8 cellular contexts compared by ENCODE assay signal in the genomic region with DNA sequence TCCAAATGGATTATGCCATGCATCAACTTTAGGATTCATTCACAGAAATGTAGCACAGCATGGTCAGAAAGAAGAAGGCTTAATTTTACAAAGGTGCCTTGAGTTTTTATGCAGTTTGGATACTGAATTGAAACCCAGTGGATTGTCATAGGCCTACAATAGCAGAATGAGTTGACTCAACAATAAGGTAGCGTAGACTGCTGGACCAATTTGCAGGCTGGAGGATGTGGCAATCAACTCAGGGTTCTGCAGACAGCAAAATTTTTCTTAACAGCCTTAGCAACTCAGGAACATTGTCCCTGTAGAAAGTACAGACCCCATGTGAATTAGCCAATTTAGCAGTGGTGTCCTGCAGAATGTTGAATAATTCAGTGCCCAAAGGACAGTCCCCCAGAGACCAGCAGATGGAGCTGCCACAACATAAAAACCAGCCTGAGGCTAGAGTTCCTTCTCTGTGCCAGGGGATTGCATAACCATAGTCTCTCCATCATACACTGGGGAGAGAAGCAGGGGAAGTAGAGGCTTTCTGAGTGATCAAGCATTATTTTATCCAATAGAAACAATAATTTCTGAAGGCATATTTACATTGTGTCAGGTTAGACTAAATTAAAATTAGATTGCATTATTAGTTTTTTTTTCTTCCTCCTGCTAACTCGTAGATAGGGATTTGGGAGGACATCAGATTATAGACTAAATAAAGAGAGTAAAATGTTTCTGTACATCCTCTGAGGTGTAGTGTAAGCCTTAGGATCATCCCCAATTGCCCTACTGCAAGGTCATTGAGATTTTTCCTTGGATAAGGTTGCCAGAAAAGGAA. TPM values are rescaled to one million over a fixed set of nuclear protein-coding genes. Genes with fewer than 3 reads are reported as not detected.
A peak's percentile ranks its signal among the peaks of the same experiment; 100 is the strongest.
DNase-seq lines count a peak whose midpoint lies in the region; ATAC-seq, FAIRE-seq and TF ChIP-seq lines count a peak whose summit lies in the region.

No MANE protein-coding gene starts in this region.

- H3K4me1 ChIP-seq in esophagus squamous epithelium = peaks cover 0 to 6% (median 0%) of the 10 kb centered on the region in 3 donors
- H3K4me1 ChIP-seq in naive thymus-derived CD4-positive, alpha-beta T cell (ENCODE audit: control insufficient read depth in 2 of 2, insufficient read depth in 2 of 2, low read length in 2 of 2) = no peaks in the 10 kb centered on the region

- no peaks in the 10 kb centered on the region for H3K36me3 ChIP-seq in esophagus squamous epithelium
- H3K36me3 ChIP-seq in naive thymus-derived CD4-positive, alpha-beta T cell (ENCODE audit: control insufficient read depth in 2 of 3, insufficient read depth in 3 of 3, low read length in 3 of 3) = peaks cover 0 to 5% (median 0%) of the 10 kb centered on the region in 3 experiments

- TF ChIP-seq POLR2A in NB4 (IDR thresholded peaks at IDR 0.05; ENCODE audit: extremely low read depth, insufficient read length) (no peak), esophagus squamous epithelium (IDR thresholded peaks at IDR 0.05) (no peak)

- FAIRE-seq in TTC549 (lab: Jason Lieb, UNC) = peak; percentile 62

- in situ Hi-C loops in G401 (cut with HindIII; ENCODE audit: low sequenced_read_pairs) = no loop called here

- H3K4me3 Mint-ChIP-seq in naive thymus-derived CD4-positive, alpha-beta T cell = no peak overlapping the region

- no peaks in the 10 kb centered on the region for H3K27me3 Mint-ChIP-seq in naive thymus-derived CD4-positive, alpha-beta T cell

- peak overlapping the region in 6 of 9 donors; percentile 21 to 82 (median 58) for H3K27ac Mint-ChIP-seq in naive thymus-derived CD4-positive, alpha-beta T cell

- intact Hi-C loops in esophagus squamous epithelium (cut with DNase I) = loop anchor here (10.0 kb wide), 1 partner anchor 319 kb away; no protein-coding TSS in a partner anchor
- intact Hi-C loops in naive thymus-derived CD4-positive, alpha-beta T cell (cut with micrococcal nuclease) = loop anchor here (1.0 to 2.0 kb wide), 2 partner anchors 35 to 54 kb away; no protein-coding TSS in a partner anchor

- H3K27ac ChIP-seq in 22Rv1 (no peak overlapping the region), esophagus squamous epithelium (no peak overlapping the region)
- H3K27ac ChIP-seq in naive thymus-derived CD4-positive, alpha-beta T cell (ENCODE audit: low read depth, low read length) = no peak overlapping the region

- peaks cover 7 to 29% (median 14%) of the 10 kb centered on the region in 7 donors for H3K4me1 Mint-ChIP-seq in naive thymus-derived CD4-positive, alpha-beta T cell

- peak; percentile 86 for TF ChIP-seq CTCF in 22Rv1 (IDR thresholded peaks at IDR 0.05)
- peak; percentile 53 for TF ChIP-seq CTCF in NB4 (IDR thresholded peaks at IDR 0.05; ENCODE audit: low read depth, low read length)
- TF ChIP-seq CTCF in esophagus squamous epithelium (IDR thresholded peaks at IDR 0.05) = peak in 5 of 6 experiments; percentile 29 to 49 (median 43)

- H3K9me3 ChIP-seq in esophagus squamous epithelium = no peaks in the 10 kb centered on the region
- no peaks in the 10 kb centered on the region for H3K9me3 ChIP-seq in naive thymus-derived CD4-positive, alpha-beta T cell (ENCODE audit: control insufficient read depth in 2 of 3, low read length in 3 of 3)

- no peaks in the 10 kb centered on the region for H3K27me3 ChIP-seq in esophagus squamous epithelium
- H3K27me3 ChIP-seq in naive thymus-derived CD4-positive, alpha-beta T cell (ENCODE audit: control insufficient read depth in 2 of 2, insufficient read depth in 2 of 2, low read length in 2 of 2) = no peaks in the 10 kb centered on the region

- WGBS in esophagus squamous epithelium, 2 donors = 60 to 71% methylated on average over 2 of the region's 2 CpGs

- ATAC-seq in naive thymus-derived CD4-positive, alpha-beta T cell = peak; percentile 90
- no peak for ATAC-seq in GM19463 (IDR thresholded peaks at IDR 0.05; ENCODE audit: unreplicated experiment)
- no peak for ATAC-seq in GM18517 (IDR thresholded peaks at IDR 0.05; ENCODE audit: unreplicated experiment)

- H3K36me3 Mint-ChIP-seq in naive thymus-derived CD4-positive, alpha-beta T cell = peaks cover 0 to 11% (median under 1%) of the 10 kb centered on the region in 5 donors

- POLR2A ChIA-PET in naive thymus-derived CD4-positive, alpha-beta T cell (lab: Charles Lee) = interaction anchor here (0.7 to 1.0 kb wide), 3 partner anchors 33 to 54 kb away, joined by 3 read pairs; no protein-coding TSS in a partner anchor

- no peak overlapping the region for H3K4me3 ChIP-seq in NB4 (ENCODE audit: low read depth, low read length)
- no peak overlapping the region for H3K4me3 ChIP-seq in esophagus squamous epithelium
- no peak overlapping the region for H3K4me3 ChIP-seq in naive thymus-derived CD4-positive, alpha-beta T cell (ENCODE audit: low read length)

- no peaks in the 10 kb centered on the region for H3K9me3 Mint-ChIP-seq in naive thymus-derived CD4-positive, alpha-beta T cell

- CTCF ChIA-PET in naive thymus-derived CD4-positive, alpha-beta T cell (lab: Charles Lee) = interaction anchor here (1.5 to 5.7 kb wide), 4 partner anchors 20 to 52 kb away, joined by 3 to 48 read pairs (median 17); partner anchors contain the start of gene MRPL17

- peak; percentile 76 for DNase-seq in G401 (ENCODE audit: low spot score)
- peak; percentile 91 for DNase-seq in NB4 (ENCODE audit: low read depth)
- DNase-seq in esophagus squamous epithelium (lab: John Stamatoyannopoulos, UW) = no peak
- DNase-seq in naive thymus-derived CD4-positive, alpha-beta T cell = peak in 6 of 9 donors; percentile 14 to 38 (median 24)

RNA-seq across cellular contexts. Expression of gene MRPL17, which starts 20.3 kb away (rescaled TPM):
- total RNA-seq in G401 (2014; rRNA removed; shearing (Covaris generic)) = 35.2 and 49.7 TPM in 2 replicates
- total RNA-seq in esophagus squamous epithelium = 10 to 100 TPM; 18.9 to 31.8 (median 26.1) TPM
- 10 to 100 TPM in 4 of 5 experiments, 1 to 10 TPM in 1; 10.0 to 70.3 (median 26.4) TPM for total RNA-seq in naive thymus-derived CD4-positive, alpha-beta T cell
- polyA plus RNA-seq in naive thymus-derived CD4-positive, alpha-beta T cell = 10 to 100 TPM; 21.6 to 33.4 TPM

RNA-seq across cellular contexts. Expression of gene DCHS1, which starts 47.8 kb away (rescaled TPM):
- total RNA-seq in G401 (2014; rRNA removed; shearing (Covaris generic)) = 0.17 and 0.25 TPM in 2 replicates
- total RNA-seq in esophagus squamous epithelium = 1 to 10 TPM; 1.1 to 9.9 (median 2.3) TPM
- 10 to 100 TPM in 3 of 5 experiments, 1 to 10 TPM in 1, under 1 TPM in 1; 0.48 to 12.5 (median 10.9) TPM for total RNA-seq in naive thymus-derived CD4-positive, alpha-beta T cell
- 1 to 10 TPM; 2.7 to 4.8 TPM for polyA plus RNA-seq in naive thymus-derived CD4-positive, alpha-beta T cell
